In the genomic region with DNA sequence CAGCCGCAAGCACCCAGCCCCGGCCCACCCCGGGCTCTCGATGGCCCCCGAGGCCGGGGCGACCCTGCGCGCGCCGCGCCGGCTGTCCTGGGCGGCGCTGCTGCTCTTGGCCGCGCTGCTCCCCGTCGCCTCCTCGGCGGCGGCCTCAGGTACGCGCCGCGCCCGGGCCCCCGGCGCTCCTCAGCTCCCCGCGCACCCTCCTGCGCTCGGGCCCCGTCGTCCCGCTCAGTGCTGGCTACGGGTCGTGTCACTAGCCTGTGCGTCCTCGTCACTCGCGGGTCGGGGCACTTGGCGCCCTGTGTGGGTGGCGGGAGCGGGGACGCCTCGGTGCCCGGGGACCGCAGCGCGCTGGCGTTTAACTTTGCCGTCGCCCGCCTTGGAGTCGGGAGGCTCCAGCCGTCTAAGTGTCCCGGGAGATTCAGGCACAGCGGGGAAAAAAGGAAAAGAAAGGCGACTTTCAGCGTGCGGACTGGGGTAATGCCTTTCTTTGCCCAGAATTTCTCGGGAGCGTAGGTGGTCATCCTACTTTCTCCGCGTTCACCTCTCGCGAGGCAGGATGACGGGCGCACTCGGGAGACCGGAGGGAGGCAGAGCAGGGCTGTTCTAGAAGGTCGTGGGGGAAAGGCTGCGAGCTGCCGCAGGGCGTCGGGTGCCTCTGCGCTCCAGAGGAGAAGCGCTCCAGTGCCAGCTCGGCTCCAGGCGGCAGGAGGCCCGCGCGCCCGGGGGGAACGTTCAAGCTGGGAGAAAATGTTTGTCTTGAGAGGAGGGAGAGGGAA, we compare ENCODE assay signal across 1 cellular context.
TF ChIP-seq lines count a peak whose summit lies in the region.

No MANE protein-coding gene starts in this region.

TF ChIP-seq in neural cell, 6 proteins besides CTCF, POLR2A, EP300 and RAD21 (continued from another document):
- TF ChIP-seq EZH2 (IDR thresholded peaks at IDR 0.05; ENCODE audit: borderline replicate concordance, insufficient read depth, low read length, poor library complexity, severe bottlenecking) (peak; percentile 56), MXI1 (conservative IDR thresholded peaks at IDR 0.05; ENCODE audit: poor library complexity, severe bottlenecking) (no peak)
